ENCODE assay signal across 26 cellular contexts in the genomic region with DNA sequence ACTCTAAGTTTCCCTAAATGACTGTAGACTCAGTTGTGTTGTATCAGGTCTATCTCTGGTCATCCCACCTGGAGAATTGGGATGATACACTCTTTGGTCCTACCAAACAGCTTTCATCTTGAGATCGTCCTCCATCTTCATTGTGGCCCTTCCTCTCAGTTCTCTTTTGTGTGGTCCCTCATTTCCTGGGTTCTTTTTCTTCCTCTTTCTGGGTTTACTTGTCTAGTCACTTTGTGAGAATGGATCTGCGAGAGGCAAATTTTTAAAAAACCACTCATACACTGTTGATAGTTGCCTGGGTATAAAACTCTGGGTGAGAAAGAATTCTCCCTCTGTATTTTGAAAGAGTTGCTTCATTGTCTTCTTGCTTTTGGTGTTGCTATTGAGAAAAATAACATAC. TPM values are rescaled to one million over a fixed set of nuclear protein-coding genes. Genes with fewer than 3 reads are reported as not detected.
DNase-seq lines count a peak whose midpoint lies in the region; ATAC-seq and TF ChIP-seq lines count a peak whose summit lies in the region.
"Had no signal": no experiment of that assay in that cellular context is flagged by ENCODE, and none has a peak within 500 bp of the region (broad histone marks: within the 10 kb centered on the region; RNA-seq: fewer than 3 reads in every experiment).

No MANE protein-coding gene starts in this region.

- H4K20me1 ChIP-seq in HCT116 (ENCODE audit: insufficient read depth) (no peaks in the 10 kb centered on the region), OCI-LY7 (ENCODE audit: insufficient read depth, low read length) (no peaks in the 10 kb centered on the region)

- H3K27me3 ChIP-seq in HCT116 (ENCODE audit: insufficient read depth, low read length) (no peaks in the 10 kb centered on the region), rectal smooth muscle tissue (ENCODE audit: control insufficient read depth, insufficient read depth, low read length) (no peaks in the 10 kb centered on the region)
- H3K27me3 ChIP-seq: pancreas, tibial artery had no signal

- intact Hi-C loops in HCT116 (cut with micrococcal nuclease) (no loop called here), OCI-LY7 (cut with micrococcal nuclease; ENCODE audit: unreplicated experiment) (no loop called here)

- H3K4me2 ChIP-seq in HCT116 (ENCODE audit: low read length) (no peak overlapping the region), OCI-LY7 (ENCODE audit: low read length) (peak overlapping the region; percentile 21; the same call in 1 of the 2 replicates)

- no TSS peak for BruUV-seq in HCT116 (replicated peaks; lab: Mats Ljungman, UMichigan)
- BruUV-seq in OCI-LY7 (replicated peaks; lab: Mats Ljungman, UMichigan), result no TSS peak

- TF ChIP-seq RAD21 in HCT116 (IDR thresholded peaks at IDR 0.05; ENCODE audit: low read depth), result no peak

- H2AFZ ChIP-seq in HCT116 (ENCODE audit: low read depth, low read length, poor library complexity, severe bottlenecking) (peak overlapping the region; percentile 13), OCI-LY7 (ENCODE audit: low read length) (peak overlapping the region; percentile 74)

- H3K4me1 ChIP-seq in HCT116 (ENCODE audit: control insufficient read depth in 1 of 2, insufficient read depth in 2 of 2, low read length in 2 of 2) (peaks cover 43 to 46% of the 10 kb centered on the region in 2 experiments), OCI-LY7 (ENCODE audit: insufficient read depth, low read length, poor library complexity, severe bottlenecking) (peaks cover 11% of the 10 kb centered on the region), rectal smooth muscle tissue (ENCODE audit: control insufficient read depth, insufficient read depth, low read length) (peaks cover 3% of the 10 kb centered on the region)

- H3K9me3 ChIP-seq in HCT116 (ENCODE audit: control insufficient read depth in 1 of 2, insufficient read depth in 1 of 2, low read depth in 1 of 2, low read length in 2 of 2), result no peaks in the 10 kb centered on the region
- no peaks in the 10 kb centered on the region for H3K9me3 ChIP-seq in OCI-LY7 (ENCODE audit: low read length)
- H3K9me3 ChIP-seq: pancreas, tibial artery had no signal

- ATAC-seq in HCT116 (no peak), GM19328 (IDR thresholded peaks at IDR 0.05; ENCODE audit: unreplicated experiment) (no peak)
- ATAC-seq: activated CD4-positive, alpha-beta T cell treated with anti-CD3 and anti-CD28 coated beads for 36 hours; activated CD8-positive, alpha-beta T cell treated with anti-CD3 and anti-CD28 coated beads, Interleukin-2, amount 10 ng/mL, durations not matched to agents 7 days and 5 days; left lobe of liver; pancreas; stimulated activated naive CD8-positive, alpha-beta T cell treated with anti-CD3 and anti-CD28 coated beads, Interleukin-15, amount 100 ng/mL, for 72 hours had no signal

- H3K9ac ChIP-seq in HCT116 (ENCODE audit: low read length) (no peak overlapping the region), rectal smooth muscle tissue (ENCODE audit: low read length) (no peak overlapping the region)
- H3K9ac ChIP-seq: BLaER1 treated with 17β-estradiol and CSF1 and Interleukin-3, amounts not matched to agents 10 nM and 100 nM had no signal

- RAD21 ChIA-PET in HCT116 (lab: Charles Lee; ENCODE audit: low non-redundant PET in 1 of 2, low total read pairs in 2 of 2, uncharacterized antibody in 2 of 2, unreplicated experiment in 2 of 2), result no interaction called here

- H3K79me2 ChIP-seq in HCT116 (ENCODE audit: insufficient read depth, low read length), result no peaks in the 10 kb centered on the region
- H3K79me2 ChIP-seq in OCI-LY7 (ENCODE audit: insufficient read depth, low read depth, low read length), result no peaks in the 10 kb centered on the region

- no peak for TF ChIP-seq POLR2A in HCT116 (IDR thresholded peaks at IDR 0.05; ENCODE audit: borderline replicate concordance, extremely low read depth, insufficient read depth, insufficient read length)

- no peaks in the 10 kb centered on the region for H3K36me3 ChIP-seq in HCT116 (ENCODE audit: control insufficient read depth in 1 of 2, insufficient read depth in 2 of 2, low read length in 2 of 2)
- H3K36me3 ChIP-seq in OCI-LY7 (ENCODE audit: insufficient read depth, low read length), result no peaks in the 10 kb centered on the region
- no peaks in the 10 kb centered on the region for H3K36me3 ChIP-seq in rectal smooth muscle tissue (ENCODE audit: control insufficient read depth, insufficient read depth, low read length)
- H3K36me3 ChIP-seq: BLaER1 treated with 17β-estradiol and CSF1 and Interleukin-3, amounts not matched to agents 10 nM and 100 nM; pancreas; tibial artery had no signal

- CTCF ChIA-PET in HCT116 (lab: Charles Lee) (interaction anchor here (0.9 to 1.9 kb wide), 2 partner anchors 73 to 94 kb away, joined by 3 to 6 read pairs; no protein-coding TSS in a partner anchor), OCI-LY7 (lab: Charles Lee; ENCODE audit: unreplicated experiment) (no interaction called here)

- POLR2A ChIA-PET in HCT116 (lab: Charles Lee) (no interaction called here), OCI-LY7 (lab: Charles Lee) (no interaction called here)

- TF ChIP-seq CTCF in HCT116 (IDR thresholded peaks at IDR 0.05 in 2 of 3, conservative IDR thresholded peaks at IDR 0.05 in 1 of 3; ENCODE audit: borderline replicate concordance in 1 of 3, insufficient read depth in 1 of 3, low read depth in 2 of 3, low read length in 2 of 3) (no peak), OCI-LY7 (conservative IDR thresholded peaks at IDR 0.05; ENCODE audit: low read length) (no peak)

- peak; percentile 21 for DNase-seq in CD1c-positive myeloid dendritic cell (ENCODE audit: extremely low spot score)
- no peak for DNase-seq in HCT116 (ENCODE audit: low read depth, low spot score)
- DNase-seq in OCI-LY7 (ENCODE audit: low spot score), result peak; percentile 49
- no peak for DNase-seq in hypothalamus (lab: John Stamatoyannopoulos, UW)
- DNase-seq in AG20443 (ENCODE audit: low spot score), result no peak
- DNase-seq: ACHN; activated CD4-positive, alpha-beta T cell treated with anti-CD3 and anti-CD28 coated beads for 36 hours; activated CD8-positive, alpha-beta T cell treated with anti-CD3 and anti-CD28 coated beads, Interleukin-2, amount 10 ng/mL, durations not matched to agents 7 days and 5 days; activated naive CD4-positive, alpha-beta T cell treated with anti-CD3 and anti-CD28 coated beads for 36 hours; caudate nucleus; cortex of kidney; DMS153; effector memory CD4-positive, alpha-beta T cell; GOT3; HFFc6; mesenchymal stem cell; NCI-H2107; NCI-H774; pancreas; stimulated activated CD4-positive, alpha-beta T cell treated with anti-CD3 and anti-CD28 coated beads, Interleukin-1b, Interleukin-23, amount 100 ng/mL, for 48 hours; stimulated activated naive CD8-positive, alpha-beta T cell treated with anti-CD3 and anti-CD28 coated beads, Interleukin-15, amount 100 ng/mL, for 72 hours; tibial artery had no signal

- H3K4me3 ChIP-seq in HCT116 (replicated peaks in 1 of 2; ENCODE audit: low read depth in 1 of 2, low read length in 2 of 2) (no peak overlapping the region), OCI-LY7 (ENCODE audit: low read depth, low read length, poor library complexity, severe bottlenecking) (no peak overlapping the region), rectal smooth muscle tissue (ENCODE audit: low read length) (no peak overlapping the region)
- H3K4me3 ChIP-seq: BLaER1 treated with 17β-estradiol and CSF1 and Interleukin-3, amounts not matched to agents 10 nM and 100 nM; pancreas; tibial artery had no signal

- H3K9me2 ChIP-seq in HCT116 (ENCODE audit: insufficient read depth), result no peaks in the 10 kb centered on the region; the same call in 1 of the 2 replicates
- H3K9me2 ChIP-seq in OCI-LY7 (ENCODE audit: insufficient read depth, low read length), result no peaks in the 10 kb centered on the region

- H3K27ac ChIP-seq in HCT116 (ENCODE audit: low read depth, low read length) (no peak overlapping the region), OCI-LY7 (ENCODE audit: low read depth, low read length, poor library complexity, severe bottlenecking) (no peak overlapping the region), rectal smooth muscle tissue (ENCODE audit: low read depth, low read length) (peak overlapping the region; percentile 12)
- H3K27ac ChIP-seq: BLaER1 treated with 17β-estradiol and CSF1 and Interleukin-3, amounts not matched to agents 10 nM and 100 nM; pancreas had no signal

TF ChIP-seq in HCT116, 20 proteins besides CTCF, POLR2A, EP300 and RAD21 (continues in another document):
- TF ChIP-seq YY1 (IDR thresholded peaks at IDR 0.05; ENCODE audit: extremely low read depth, insufficient replicate concordance, low read depth, low read length), result no peak
- TF ChIP-seq ZNF274 (IDR thresholded peaks at IDR 0.05; ENCODE audit: low read depth, low read length), result no peak
- TF ChIP-seq EGR1 (IDR thresholded peaks at IDR 0.05; ENCODE audit: low read depth), result no peak
- TF ChIP-seq SRF (IDR thresholded peaks at IDR 0.05; ENCODE audit: low read depth), result no peak
- TF ChIP-seq ELF1 (IDR thresholded peaks at IDR 0.05; ENCODE audit: borderline replicate concordance, low read depth), result no peak
- no peak for TF ChIP-seq EZH2 (IDR thresholded peaks at IDR 0.05)
- no peak for TF ChIP-seq SIN3A (IDR thresholded peaks at IDR 0.05; ENCODE audit: low read depth)
- TF ChIP-seq, protein P1, sequence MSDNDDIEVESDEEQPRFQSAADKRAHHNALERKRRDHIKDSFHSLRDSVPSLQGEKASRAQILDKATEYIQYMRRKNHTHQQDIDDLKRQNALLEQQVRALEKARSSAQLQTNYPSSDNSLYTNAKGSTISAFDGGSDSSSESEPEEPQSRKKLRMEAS (IDR thresholded peaks at IDR 0.05), result no peak
- no peak for TF ChIP-seq JUND (IDR thresholded peaks at IDR 0.05)
- no peak for TF ChIP-seq SP1 (IDR thresholded peaks at IDR 0.05; ENCODE audit: low read depth)
- no peak for TF ChIP-seq FOSL1 (IDR thresholded peaks at IDR 0.05; ENCODE audit: low read depth)

RNA-seq across cellular contexts. Expression of a gene that starts 6.0 kb away (rescaled TPM):
- total RNA-seq in HCT116 (2021; ENCODE audit: unreplicated experiment) (54.0 TPM), OCI-LY7 (2022) (not detected in 2 replicates)
- 17.8 and 19.7 TPM in 2 replicates for polyA plus RNA-seq in HCT116 (2012)
- total RNA-seq in OCI-LY7 (2014; rRNA removed; shearing (Covaris generic)), result not detected in 2 replicates
- total RNA-seq: activated CD8-positive, alpha-beta T cell treated with anti-CD3 and anti-CD28 coated beads, Interleukin-2, amount 10 ng/mL, durations not matched to agents 7 days and 5 days had no signal

Comparison
In these comparisons a context has a peak if more than half of its experiments do, and no peak if none do; other contexts are left out.
1. DNase-seq: peak in CD1c-positive myeloid dendritic cell (single experiment) and OCI-LY7 (single experiment); none in HCT116 (single experiment), hypothalamus (0 of 51) and AG20443 (single experiment).
2. RNA of a gene that starts 6.0 kb away (total RNA-seq): 54.0 TPM in HCT116 (single experiment); not detected in OCI-LY7; every median in the first group is over 10 times any median in the second.